In genomic region chr14:76848879-76849278, GRCh38 we compare ENCODE assay signal across 1 cellular context.
TF ChIP-seq lines count a peak whose summit lies in the region.

No MANE protein-coding gene starts in this region.

TF ChIP-seq in SK-N-SH treated with all-trans-retinoic acid at 6 μM for 48 hours, 23 proteins besides CTCF, POLR2A, EP300 and RAD21 (continued from another document):
- TF ChIP-seq ARNTL (CRISPR knock-in tag; IDR thresholded peaks at IDR 0.05; ENCODE audit: borderline replicate concordance, low read depth): no peak
- no peak for TF ChIP-seq ESRRG (CRISPR knock-in tag; IDR thresholded peaks at IDR 0.05)
- TF ChIP-seq ZFP3 (CRISPR knock-in tag; IDR thresholded peaks at IDR 0.05): no peak
- no peak for TF ChIP-seq CSDC2 (CRISPR knock-in tag; IDR thresholded peaks at IDR 0.05)
- TF ChIP-seq ZNF8 (CRISPR knock-in tag; IDR thresholded peaks at IDR 0.05): no peak
- no peak for TF ChIP-seq OSR1 (CRISPR knock-in tag; IDR thresholded peaks at IDR 0.05)
- no peak for TF ChIP-seq CREB5 (CRISPR knock-in tag; IDR thresholded peaks at IDR 0.05; ENCODE audit: low read depth)
